Comparison of ENCODE assay signal across 1 cellular context in the genomic region with DNA sequence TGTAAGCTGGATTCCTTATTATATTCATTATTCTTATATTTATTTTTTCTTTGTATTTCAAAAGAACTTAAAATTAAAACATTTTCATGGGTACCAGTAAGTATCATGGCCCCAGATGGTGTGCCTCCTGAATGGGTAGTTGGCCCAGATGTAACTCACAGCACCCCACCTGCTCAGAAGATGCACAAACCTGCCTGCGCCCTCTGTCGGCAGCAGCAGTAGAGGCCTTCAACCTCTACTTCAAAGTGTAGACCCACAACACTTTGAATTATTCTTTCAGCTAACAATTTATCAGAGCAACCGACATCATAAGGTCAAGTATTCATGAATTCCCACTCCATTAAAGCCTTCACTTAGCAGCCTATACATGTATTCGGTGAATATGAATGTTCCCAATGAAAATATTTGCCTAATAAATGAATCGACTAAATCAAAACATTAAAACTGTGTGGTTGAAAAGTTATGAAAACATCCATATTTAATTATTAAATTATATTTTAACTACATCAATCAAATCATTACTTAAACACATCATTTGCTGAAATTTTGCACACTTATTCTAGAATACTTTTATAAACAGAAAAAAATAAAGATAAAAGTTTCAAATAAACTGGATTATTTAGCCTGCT.
TF ChIP-seq lines count a peak whose summit lies in the region.

No MANE protein-coding gene starts in this region.

TF ChIP-seq in IMR-90, 13 proteins besides CTCF, POLR2A, EP300 and RAD21 (continued from another document):
- TF ChIP-seq, protein P1, sequence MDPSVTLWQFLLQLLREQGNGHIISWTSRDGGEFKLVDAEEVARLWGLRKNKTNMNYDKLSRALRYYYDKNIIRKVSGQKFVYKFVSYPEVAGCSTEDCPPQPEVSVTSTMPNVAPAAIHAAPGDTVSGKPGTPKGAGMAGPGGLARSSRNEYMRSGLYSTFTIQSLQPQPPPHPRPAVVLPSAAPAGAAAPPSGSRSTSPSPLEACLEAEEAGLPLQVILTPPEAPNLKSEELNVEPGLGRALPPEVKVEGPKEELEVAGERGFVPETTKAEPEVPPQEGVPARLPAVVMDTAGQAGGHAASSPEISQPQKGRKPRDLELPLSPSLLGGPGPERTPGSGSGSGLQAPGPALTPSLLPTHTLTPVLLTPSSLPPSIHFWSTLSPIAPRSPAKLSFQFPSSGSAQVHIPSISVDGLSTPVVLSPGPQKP (IDR thresholded peaks at IDR 0.05; ENCODE audit: borderline replicate concordance, low read depth, low read length), result no peak
